14 cellular contexts compared by ENCODE assay signal in the genomic region with DNA sequence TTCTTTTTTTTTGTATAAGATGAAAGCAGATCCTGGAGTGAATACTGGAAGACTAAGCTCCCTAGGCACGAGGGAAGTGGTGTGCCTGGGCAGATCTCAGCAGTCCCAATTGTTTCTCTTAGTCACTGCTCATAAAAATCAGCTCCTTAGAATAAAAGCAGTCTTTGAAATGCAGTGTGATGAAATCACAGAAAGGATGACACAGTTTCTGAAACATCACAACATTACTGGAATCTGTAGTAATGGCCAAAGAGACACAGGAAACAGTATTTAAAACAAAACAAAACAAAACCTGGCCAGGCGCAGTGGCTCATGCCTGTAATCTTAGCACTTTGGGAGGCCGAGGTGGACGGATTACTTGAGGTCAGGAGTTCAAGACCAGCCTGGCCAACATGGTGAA. TPM values are rescaled to one million over a fixed set of nuclear protein-coding genes. Genes with fewer than 3 reads are reported as not detected.
DNase-seq lines count a peak whose midpoint lies in the region; ATAC-seq and TF ChIP-seq lines count a peak whose summit lies in the region.
"Had no signal": no experiment of that assay in that cellular context is flagged by ENCODE, and none has a peak within 500 bp of the region (broad histone marks: within the 10 kb centered on the region; RNA-seq: fewer than 3 reads in every experiment).

No MANE protein-coding gene starts in this region.

- DNase-seq in CD14-positive monocyte (ENCODE audit: low spot score) (no peak), NCI-H226 (peak; percentile 81), epithelial cell of esophagus (ENCODE audit: low read depth) (peak; percentile 96), osteocyte (ENCODE audit: extremely low spot score, unreplicated experiment) (no peak), Ammon's horn (ENCODE audit: low spot score) (no peak), left lobe of liver (ENCODE audit: low spot score) (no peak), NCI-H510A treated with DMSO at 0.1 percent for 48 hours (lab: John Stamatoyannopoulos, UW) (no peak), WERI-Rb-1 (no peak)
- DNase-seq: activated naive CD4-positive, alpha-beta T cell; DMS53; KG1; stimulated activated CD4-positive, alpha-beta T cell treated with anti-CD3 and anti-CD28 coated beads, Interleukin-15, amount 100 ng/mL, for 24 hours had no signal

- no peak for TF ChIP-seq CTCF in CD14-positive monocyte (IDR thresholded peaks at IDR 0.05)
- no peak for TF ChIP-seq CTCF in epithelial cell of esophagus (IDR thresholded peaks at IDR 0.05; ENCODE audit: insufficient read depth, low read depth, low read length, missing control alignments)
- TF ChIP-seq CTCF in osteocyte (IDR thresholded peaks at IDR 0.05): no peak
- no peak for TF ChIP-seq CTCF in WERI-Rb-1 (IDR thresholded peaks at IDR 0.05; ENCODE audit: low read depth, low read length)

- peaks cover 0 to 2% of the 10 kb centered on the region in 2 donors for H3K36me3 Mint-ChIP-seq in CD14-positive monocyte
- peaks cover 5% of the 10 kb centered on the region for H3K36me3 Mint-ChIP-seq in osteocyte (ENCODE audit: unreplicated experiment)

- intact Hi-C loops in CD14-positive monocyte (cut with micrococcal nuclease): no loop called here

- H3K27ac ChIP-seq in WERI-Rb-1: no peak overlapping the region
- H3K27ac ChIP-seq: suprapubic skin had no signal

- H3K27ac Mint-ChIP-seq in CD14-positive monocyte: peak overlapping the region; percentile 46 to 85 (median 78)
- peak overlapping the region; percentile 85 for H3K27ac Mint-ChIP-seq in osteocyte (ENCODE audit: unreplicated experiment)
- H3K27ac Mint-ChIP-seq: memory B cell had no signal

- H3K27me3 Mint-ChIP-seq in CD14-positive monocyte (ENCODE audit: low read depth in 3 of 3): peaks cover 1 to 4% (median 3%) of the 10 kb centered on the region in 3 donors
- no peaks in the 10 kb centered on the region for H3K27me3 Mint-ChIP-seq in osteocyte (ENCODE audit: unreplicated experiment)

- peaks cover 4% of the 10 kb centered on the region for H3K9me3 ChIP-seq in WERI-Rb-1 (ENCODE audit: severe bottlenecking)
- H3K9me3 ChIP-seq: suprapubic skin had no signal

- peaks cover 39% of the 10 kb centered on the region for H3K4me1 Mint-ChIP-seq in CD14-positive monocyte
- H3K4me1 Mint-ChIP-seq in osteocyte (ENCODE audit: unreplicated experiment): peaks cover 8% of the 10 kb centered on the region
- H3K4me1 Mint-ChIP-seq: memory B cell had no signal

- H3K4me3 Mint-ChIP-seq in CD14-positive monocyte: no peak overlapping the region
- H3K4me3 Mint-ChIP-seq in osteocyte (ENCODE audit: unreplicated experiment): no peak overlapping the region
- H3K4me3 Mint-ChIP-seq: memory B cell had no signal

- H3K9me3 Mint-ChIP-seq in CD14-positive monocyte (peaks cover 0 to 3% (median 0%) of the 10 kb centered on the region in 7 donors), osteocyte (ENCODE audit: unreplicated experiment) (no peaks in the 10 kb centered on the region)

- H3K36me3 ChIP-seq in WERI-Rb-1: no peaks in the 10 kb centered on the region
- H3K36me3 ChIP-seq: suprapubic skin had no signal

- ATAC-seq in left lobe of liver: no peak

- H3K4me3 ChIP-seq in epithelial cell of esophagus (ENCODE audit: low read length) (no peak overlapping the region), WERI-Rb-1 (ENCODE audit: low read depth, low read length) (no peak overlapping the region)
- H3K4me3 ChIP-seq: suprapubic skin had no signal

- no peaks in the 10 kb centered on the region for H3K27me3 ChIP-seq in WERI-Rb-1 (ENCODE audit: insufficient read depth, low read depth, severe bottlenecking)
- H3K27me3 ChIP-seq: suprapubic skin had no signal

RNA-seq across cellular contexts. Expression of gene ZFHX3, which starts 34.7 kb away (rescaled TPM):
- under 1 TPM; 0.42 to 0.43 TPM for polyA plus RNA-seq in CD14-positive monocyte
- total RNA-seq in osteocyte: 89.1 and 97.0 TPM in 2 replicates
- 8.9 TPM for total RNA-seq in left lobe of liver

Comparison
In these comparisons a context has a peak if more than half of its experiments do, and no peak if none do; other contexts are left out.
1. DNase-seq: peak in NCI-H226 (single experiment) and epithelial cell of esophagus (single experiment); none in CD14-positive monocyte (single experiment), osteocyte (single experiment), Ammon's horn (single experiment), left lobe of liver (single experiment), NCI-H510A treated with DMSO at 0.1 percent for 48 hours (single experiment) and WERI-Rb-1 (single experiment).